Comparison of ENCODE assay signal across 2 cellular contexts in the genomic region with DNA sequence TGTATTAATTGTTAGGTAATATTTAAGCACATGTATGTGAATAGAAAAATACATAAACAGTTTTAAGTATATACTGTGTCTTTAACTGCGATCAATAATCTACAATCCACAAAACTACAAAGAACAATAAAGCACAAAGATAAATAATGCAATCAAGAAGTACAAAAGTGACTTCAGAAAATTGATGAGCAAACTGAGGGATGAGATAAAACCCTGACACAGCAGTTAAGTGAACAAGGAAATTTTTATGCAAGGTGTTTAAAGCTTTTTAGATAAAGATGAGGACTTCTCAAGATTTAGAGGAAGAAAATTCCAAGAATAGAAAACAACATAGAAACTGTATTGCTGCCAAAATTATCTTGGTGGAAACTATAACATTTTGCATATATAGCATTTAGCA.
TF ChIP-seq lines count a peak whose summit lies in the region.

No MANE protein-coding gene starts in this region.

TF ChIP-seq in A549, 52 proteins besides CTCF, POLR2A, EP300 and RAD21:
- TF ChIP-seq MAFK (IDR thresholded peaks at IDR 0.05; ENCODE audit: partially characterized antibody) (peak; percentile 80), MYC (IDR thresholded peaks at IDR 0.05; ENCODE audit: borderline replicate concordance, low read length) (no peak)

TF ChIP-seq in IMR-90, 13 proteins besides CTCF, POLR2A, EP300 and RAD21:
- TF ChIP-seq MAFK (IDR thresholded peaks at IDR 0.05; ENCODE audit: low read depth, low read length) (peak; percentile 72), CHD1 (IDR thresholded peaks at IDR 0.05; ENCODE audit: low read depth, low read length) (no peak)
